Comparison of ENCODE assay signal across 2 cellular contexts in genomic region chr7:1018334-1018695, GRCh38.
TF ChIP-seq lines count a peak whose summit lies in the region.

No MANE protein-coding gene starts in this region.

TF ChIP-seq in GM12891, 5 proteins besides CTCF, POLR2A, EP300 and RAD21:
- TF ChIP-seq TAF1 (IDR thresholded peaks at IDR 0.05; ENCODE audit: low read depth, low read length) (no peak), SPI1 (IDR thresholded peaks at IDR 0.05; ENCODE audit: low read depth, low read length) (no peak), PAX5 (IDR thresholded peaks at IDR 0.05; ENCODE audit: insufficient read depth, low read length, severe bottlenecking) (no peak), POLR2AphosphoS5 (IDR thresholded peaks at IDR 0.05; ENCODE audit: low read depth, low read length) (no peak), POU2F2 (IDR thresholded peaks at IDR 0.05; ENCODE audit: low read depth, low read length) (no peak)

TF ChIP-seq in GM12878, 131 proteins besides CTCF, POLR2A, EP300 and RAD21:
- no peak for TF ChIP-seq CBFB (IDR thresholded peaks at IDR 0.05; ENCODE audit: low read depth)
- TF ChIP-seq POLR2AphosphoS5 (IDR thresholded peaks at IDR 0.05; ENCODE audit: low read length), result 0 out of 2 replicates have a peak, but pooled peaks have one; percentile 19
- TF ChIP-seq HCFC1 (IDR thresholded peaks at IDR 0.05; ENCODE audit: low read length), result no peak
- no peak for TF ChIP-seq YBX1 (IDR thresholded peaks at IDR 0.05)
